ENCODE assay signal across 22 cellular contexts in genomic region chr16:12159672-12160071, GRCh38.
"Had no signal": no experiment of that assay in that cellular context is flagged by ENCODE, and none has a peak within 500 bp of the region (broad histone marks: within the 10 kb centered on the region; RNA-seq: fewer than 3 reads in every experiment).

No MANE protein-coding gene starts in this region.

- ATAC-seq: gastrocnemius medialis; left lobe of liver; naive thymus-derived CD4-positive, alpha-beta T cell; stimulated activated naive CD8-positive, alpha-beta T cell treated with anti-CD3 and anti-CD28 coated beads, Interleukin-15, amount 100 ng/mL, for 72 hours; upper lobe of right lung had no signal

- DNase-seq: dermis blood vessel endothelial cell; effector memory CD4-positive, alpha-beta T cell; gastrocnemius medialis; naive thymus-derived CD4-positive, alpha-beta T cell; right cardiac atrium; small intestine; stimulated activated CD4-positive, alpha-beta T cell treated with anti-CD3 and anti-CD28 coated beads, Interleukin-12 subunit alpha, Interleukin-12 subunit beta, amount 100 ng/mL, for 4 hours; stimulated activated CD4-positive, alpha-beta T cell treated with anti-CD3 and anti-CD28 coated beads, Interleukin-1b, Interleukin-23, amount 100 ng/mL, for 48 hours; stimulated activated CD4-positive, alpha-beta T cell treated with anti-CD3 and anti-CD28 coated beads, Interleukin-4, amount 100 ng/mL, for 1 hour; stimulated activated CD8-positive, alpha-beta memory T cell treated with anti-CD3 and anti-CD28 coated beads, Interleukin-4, amount 100 ng/mL, for 48 hours; stimulated activated naive CD4-positive, alpha-beta T cell; stimulated activated naive CD8-positive, alpha-beta T cell treated with anti-CD3 and anti-CD28 coated beads, Interleukin-15, amount 100 ng/mL, for 72 hours; transverse colon; uterus had no signal

- H3K4me1 ChIP-seq: prostate gland, suprapubic skin, upper lobe of right lung, uterus had no signal

- FAIRE-seq: endometrium, small intestine had no signal

- H3K27me3 ChIP-seq: gastrocnemius medialis, neural progenitor cell, suprapubic skin, transverse colon, upper lobe of right lung, uterus had no signal

- H3K4me2 ChIP-seq: neural progenitor cell had no signal

- H3K9ac ChIP-seq: neural progenitor cell had no signal

- H3K4me3 ChIP-seq: coronary artery, gastrocnemius medialis, lung, neural progenitor cell, prostate gland, suprapubic skin, transverse colon, upper lobe of right lung, uterus had no signal

- H3K9me3 ChIP-seq: gastrocnemius medialis, prostate gland, suprapubic skin, transverse colon, upper lobe of right lung, uterus had no signal

- H3K36me3 ChIP-seq: gastrocnemius medialis, neural progenitor cell, prostate gland, transverse colon, upper lobe of right lung, uterus had no signal

- H3K27ac ChIP-seq: coronary artery, gastrocnemius medialis, neural progenitor cell, prostate gland, suprapubic skin, transverse colon, upper lobe of right lung, uterus had no signal

- H2AFZ ChIP-seq: neural progenitor cell had no signal
